In the genomic region with DNA sequence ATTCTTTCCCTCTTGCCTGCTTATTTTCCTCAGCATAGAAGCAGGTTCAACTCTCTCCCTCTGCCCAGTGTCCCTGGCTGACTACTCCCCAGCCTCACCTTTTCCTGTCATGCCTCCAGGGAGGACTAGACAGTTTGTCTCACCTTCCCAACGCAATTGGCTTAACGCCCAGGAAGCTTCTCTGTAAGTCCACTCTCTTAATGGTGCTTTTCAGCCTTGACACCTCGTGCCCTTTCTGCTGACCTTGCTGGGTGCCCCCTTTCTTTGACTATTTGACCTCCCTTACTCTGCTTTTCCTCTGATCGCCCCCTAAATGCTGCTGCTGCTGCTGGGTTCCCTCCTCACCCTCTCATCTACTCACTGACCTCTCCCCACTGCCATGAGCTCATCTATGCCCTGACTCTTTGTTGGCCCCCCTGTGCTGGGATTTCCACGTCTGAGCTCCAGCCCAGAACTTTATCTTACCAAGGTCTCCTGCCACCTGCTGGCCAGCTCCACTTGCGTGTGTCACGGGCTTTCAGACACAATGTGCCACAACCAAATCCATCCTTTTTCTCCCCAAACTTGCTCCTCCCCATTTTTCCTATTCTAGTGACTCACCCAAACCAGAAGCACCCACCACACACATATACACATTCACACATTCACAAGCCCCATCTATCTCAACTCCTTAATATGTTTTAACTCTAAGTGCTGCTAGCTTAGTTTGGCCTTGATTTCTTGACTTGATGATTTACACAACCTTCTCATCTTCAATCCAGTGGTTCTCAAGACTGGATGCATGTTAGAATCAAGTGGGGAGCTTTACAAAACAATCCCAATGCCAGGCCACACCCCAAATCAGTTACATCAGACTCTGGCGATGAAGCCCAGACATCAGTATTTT, we compare ENCODE assay signal across 8 cellular contexts. TPM values are rescaled to one million over a fixed set of nuclear protein-coding genes. Genes with fewer than 3 reads are reported as not detected.
DNase-seq lines count a peak whose midpoint lies in the region; ATAC-seq, FAIRE-seq and TF ChIP-seq lines count a peak whose summit lies in the region.

No MANE protein-coding gene starts in this region.

- in situ Hi-C loops in K562 (cut with MboI): loop anchor here (5.0 kb wide), 1 partner anchor 492 kb away; no protein-coding TSS in a partner anchor

- CTCF ChIA-PET in K562 (lab: Yijun Ruan, JAX; ENCODE audit: low intra/inter-chr PET ratio): interaction anchor here (0.6 to 1.1 kb wide), 5 partner anchors 16 to 501 kb away, joined by 4 to 9 read pairs (median 6); no protein-coding TSS in a partner anchor

- H3K36me3 ChIP-seq in K562 (ENCODE audit: control insufficient read depth, insufficient read depth, low read length): no peaks in the 10 kb centered on the region
- no peaks in the 10 kb centered on the region for H3K36me3 ChIP-seq in kidney epithelial cell (ENCODE audit: control insufficient read depth, insufficient read depth, low read length)

- ATAC-seq in K562: peak; percentile 86

- TF ChIP-seq POLR2A in K562 (conservative IDR thresholded peaks at IDR 0.05): no peak

- no peak for TF ChIP-seq EP300 in K562 (IDR thresholded peaks at IDR 0.05; ENCODE audit: low read length)

- H3K9me3 ChIP-seq in K562 (replicated peaks; ENCODE audit: control insufficient read depth, insufficient read depth, low read depth, low read length): no peaks in the 10 kb centered on the region

- DNase-seq in COR-L47 (lab: John Stamatoyannopoulos, UW) (peak; percentile 12), HT1080 (ENCODE audit: low read depth) (peak; percentile 70), T follicular helper cell (ENCODE audit: low read depth) (peak; percentile 17), K562 (ENCODE audit: extremely low read depth in 1 of 4, low spot score in 3 of 4) (peak; percentile 60 to 68 (median 64)), kidney epithelial cell (ENCODE audit: low read depth) (no peak), coronary artery (ENCODE audit: low spot score) (no peak), cerebellar nuclear complex (lab: John Stamatoyannopoulos, UW) (no peak)
- DNase-seq in stimulated activated CD4-positive, alpha-beta T cell treated with anti-CD3 and anti-CD28 coated beads, TNF-alpha, amount 100 ng/mL, for 4 hours (ENCODE audit: low read depth in 3 of 3): peak; percentile 9 to 21 (median 14)

- no peak overlapping the region for H2AFZ ChIP-seq in K562 (ENCODE audit: low read depth, low read length)

- H3K4me1 ChIP-seq in K562 (replicated peaks in 1 of 2; ENCODE audit: control insufficient read depth in 2 of 2, insufficient read depth in 2 of 2, low read length in 2 of 2): peaks cover 0 to 6% of the 10 kb centered on the region in 2 experiments; a peak in 2 of 5 replicates

- H3K27ac ChIP-seq in K562 (ENCODE audit: extremely low read depth, low read depth, low read length) (no peak overlapping the region), coronary artery (no peak overlapping the region)

- FAIRE-seq in K562 (lab: Jason Lieb, UNC): peak; percentile 87

- H3K4me2 ChIP-seq in K562 (ENCODE audit: insufficient read depth, low read length): no peak overlapping the region

- TF ChIP-seq CTCF in K562 (IDR thresholded peaks at IDR 0.05 in 2 of 3, conservative IDR thresholded peaks at IDR 0.05 in 1 of 3; ENCODE audit: insufficient read depth in 2 of 3, low read depth in 1 of 3, low read length in 3 of 3): peak; percentile 78 to 80 (median 78)
- peak; percentile 78 for TF ChIP-seq CTCF in kidney epithelial cell (IDR thresholded peaks at IDR 0.05; ENCODE audit: insufficient read depth, low read length, poor library complexity, severe bottlenecking)
- TF ChIP-seq CTCF in coronary artery (IDR thresholded peaks at IDR 0.05): no peak

- no peaks in the 10 kb centered on the region for H3K79me2 ChIP-seq in K562 (ENCODE audit: control insufficient read depth, insufficient read depth, low read length)

- H3K9me1 ChIP-seq in K562 (ENCODE audit: control insufficient read depth, insufficient read depth, low read length): no peaks in the 10 kb centered on the region

- no peak overlapping the region; a peak in 1 of 4 replicates for H3K9ac ChIP-seq in K562 (ENCODE audit: insufficient read depth in 1 of 2, low read depth in 2 of 2, low read length in 2 of 2)

- TF ChIP-seq RAD21 in K562 (CRISPR knock-in tag; conservative IDR thresholded peaks at IDR 0.05 in 1 of 2, IDR thresholded peaks at IDR 0.05 in 1 of 2): peak; percentile 40 to 66; a peak in 3 of 4 replicates

- intact Hi-C loops in K562 (cut with micrococcal nuclease): loop anchor here (1.0 kb wide), 1 partner anchor 500 kb away; no protein-coding TSS in a partner anchor

- no TSS peak for BruUV-seq in K562 (replicated peaks; lab: Mats Ljungman, UMichigan)

- WGBS in K562 (ENCODE audit: insufficient coverage, low coverage, missing lambda C conversion rate): 13% methylated on average over 8 of the region's 8 CpGs

- H3K4me3 ChIP-seq in K562: no peak overlapping the region
- no peak overlapping the region for H3K4me3 ChIP-seq in kidney epithelial cell (ENCODE audit: low read depth, low read length)
- H3K4me3 ChIP-seq in coronary artery: no peak overlapping the region

- POLR2A ChIA-PET in K562 (lab: Yijun Ruan, JAX): interaction anchor here (0.5 to 3.5 kb wide), 7 partner anchors 10 to 377 kb away, joined by 3 to 20 read pairs (median 4); partner anchors contain the start of gene CCNDBP1

- no peaks in the 10 kb centered on the region for H4K20me1 ChIP-seq in K562 (replicated peaks; ENCODE audit: control insufficient read depth, insufficient read depth, low read length)

- peaks cover 0 to 8% of the 10 kb centered on the region in 2 experiments; a peak in 1 of 5 replicates for H3K27me3 ChIP-seq in K562 (ENCODE audit: control insufficient read depth in 2 of 2, insufficient read depth in 2 of 2, low read length in 2 of 2)
- H3K27me3 ChIP-seq in kidney epithelial cell (ENCODE audit: control insufficient read depth, insufficient read depth, low read length): peaks cover 21% of the 10 kb centered on the region

TF ChIP-seq in K562, 482 proteins besides CTCF, POLR2A, EP300 and RAD21 (continues in another document):
- 0 out of 2 replicates have a peak, but pooled peaks have one; percentile 14 for TF ChIP-seq HLTF (IDR thresholded peaks at IDR 0.05)
- no peak for TF ChIP-seq CAMTA2 (CRISPR knock-in tag; conservative IDR thresholded peaks at IDR 0.05)
- 0 out of 2 replicates have a peak, but pooled peaks have one; percentile 21 for TF ChIP-seq CC2D1A (IDR thresholded peaks at IDR 0.05)
- TF ChIP-seq JUND (IDR thresholded peaks at IDR 0.05; ENCODE audit: borderline replicate concordance, low read depth, low read length): peak; percentile 28; the same call in 1 of the 2 replicates
- TF ChIP-seq JUND (tag; IDR thresholded peaks at IDR 0.05; ENCODE audit: borderline replicate concordance, low read depth, low read length): no peak; the same call in 2 of the 3 replicates

RNA-seq across cellular contexts. Expression of gene EPB42, which starts 16.6 kb away (rescaled TPM):
- total RNA-seq in HT1080 (2014; rRNA removed; shearing (Covaris generic)): not detected in 2 replicates
- polyA plus RNA-seq in HT1080 (2015; cell fraction: cytosol; rRNA removed): not detected in 2 replicates
- not detected in 2 replicates for polyA plus RNA-seq in HT1080 (2015; cell fraction: nucleus; rRNA removed)
- total RNA-seq in K562 (2011; cell fraction: chromatin; rRNA removed; ENCODE audit: low replicate concordance): 0.51 and 1.6 TPM in 2 replicates
- total RNA-seq in K562 (2011; cell fraction: nucleolus; rRNA removed): 1.5 and 1.7 TPM in 2 replicates
- 1.2 and 2.3 TPM in 2 replicates for total RNA-seq in K562 (2011; cell fraction: nucleoplasm; rRNA removed)
- 1.5 and 2.1 TPM in 2 replicates for total RNA-seq in K562 (2014; rRNA removed)
- 1.4 and 1.5 TPM in 2 replicates for total RNA-seq in K562 (2014; rRNA removed; fragmentation: Illumina TruSeq; extraction: Trizol)
- total RNA-seq in K562 (2015; rRNA removed; fragmentation: Illumina TruSeq; extraction: Trizol): 0.51 and 0.79 TPM in 2 replicates
- total RNA-seq in K562 (2021): 1.3 and 1.7 TPM in 2 replicates
- 0.59 and 0.89 TPM in 2 replicates for polyA plus RNA-seq in K562 (2011; rRNA removed)
- 0.89 and 0.96 TPM in 2 replicates for polyA plus RNA-seq in K562 (2011; cell fraction: cytosol; rRNA removed)
- polyA plus RNA-seq in K562 (2011; cell fraction: nucleus; rRNA removed): 0.66 and 0.70 TPM in 2 replicates
- 0.91 and 1.2 TPM in 2 replicates for polyA plus RNA-seq in K562 (2012)
- polyA plus RNA-seq in K562 (2014; fragmentation: Illumina TruSeq; extraction: Trizol): 1.5 and 2.3 TPM in 2 replicates
- polyA plus RNA-seq in K562 (2014; fragmentation: Nextera tagmentation; extraction: Ambion mirVana): under 1 TPM; 0.38 to 0.57 TPM
- polyA plus RNA-seq in K562 (2014; rRNA removed): 1.3 and 1.6 TPM in 2 replicates
- polyA minus RNA-seq in K562 (2011; rRNA and poly(A)+ RNA removed): 1.5 and 1.6 TPM in 2 replicates
- polyA minus RNA-seq in K562 (2011; cell fraction: cytosol; rRNA and poly(A)+ RNA removed): 0.67 and 1.9 TPM in 2 replicates
- 0.27 and 0.67 TPM in 2 replicates for polyA minus RNA-seq in K562 (2011; cell fraction: nucleus; rRNA and poly(A)+ RNA removed)
- not detected in 2 replicates for total RNA-seq in kidney epithelial cell

RNA-seq across cellular contexts. Expression of gene CCNDBP1, which starts 19.1 kb away (rescaled TPM):
- total RNA-seq in HT1080 (2014; rRNA removed; shearing (Covaris generic)): 41.6 and 42.7 TPM in 2 replicates
- polyA plus RNA-seq in HT1080 (2015; cell fraction: cytosol; rRNA removed): 48.5 and 49.6 TPM in 2 replicates
- 48.0 and 63.0 TPM in 2 replicates for polyA plus RNA-seq in HT1080 (2015; cell fraction: nucleus; rRNA removed)
- 56.2 and 80.6 TPM in 2 replicates for total RNA-seq in K562 (2011; cell fraction: chromatin; rRNA removed; ENCODE audit: low replicate concordance)
- 40.4 and 46.3 TPM in 2 replicates for total RNA-seq in K562 (2011; cell fraction: nucleolus; rRNA removed)
- 55.0 and 77.6 TPM in 2 replicates for total RNA-seq in K562 (2011; cell fraction: nucleoplasm; rRNA removed)
- 50.0 and 55.5 TPM in 2 replicates for total RNA-seq in K562 (2014; rRNA removed)
- 67.6 and 71.9 TPM in 2 replicates for total RNA-seq in K562 (2014; rRNA removed; fragmentation: Illumina TruSeq; extraction: Trizol)
- 47.9 and 49.5 TPM in 2 replicates for total RNA-seq in K562 (2015; rRNA removed; fragmentation: Illumina TruSeq; extraction: Trizol)
- total RNA-seq in K562 (2021): 47.9 and 49.1 TPM in 2 replicates
- polyA plus RNA-seq in K562 (2011; rRNA removed): 98.3 and 111 TPM in 2 replicates
- polyA plus RNA-seq in K562 (2011; cell fraction: cytosol; rRNA removed): 86.8 and 107 TPM in 2 replicates
- 58.5 and 72.4 TPM in 2 replicates for polyA plus RNA-seq in K562 (2011; cell fraction: nucleus; rRNA removed)
- 50.4 and 99.8 TPM in 2 replicates for polyA plus RNA-seq in K562 (2012)
- 57.7 and 59.9 TPM in 2 replicates for polyA plus RNA-seq in K562 (2014; fragmentation: Illumina TruSeq; extraction: Trizol)
- 10 to 100 TPM; 37.0 to 44.7 TPM for polyA plus RNA-seq in K562 (2014; fragmentation: Nextera tagmentation; extraction: Ambion mirVana)
- 65.4 and 72.0 TPM in 2 replicates for polyA plus RNA-seq in K562 (2014; rRNA removed)
- 61.5 and 64.1 TPM in 2 replicates for polyA minus RNA-seq in K562 (2011; rRNA and poly(A)+ RNA removed)
- polyA minus RNA-seq in K562 (2011; cell fraction: cytosol; rRNA and poly(A)+ RNA removed): 18.9 and 22.9 TPM in 2 replicates
- polyA minus RNA-seq in K562 (2011; cell fraction: nucleus; rRNA and poly(A)+ RNA removed): 33.1 and 51.0 TPM in 2 replicates
- total RNA-seq in kidney epithelial cell: 55.1 and 61.8 TPM in 2 replicates

Comparison
In these comparisons a context has a peak if more than half of its experiments do, and no peak if none do; other contexts are left out.
1. DNase-seq: peak in COR-L47 (single experiment), HT1080 (single experiment), T follicular helper cell (single experiment), K562 (4 of 4) and stimulated activated CD4-positive, alpha-beta T cell treated with anti-CD3 and anti-CD28 coated beads, TNF-alpha, amount 100 ng/mL, for 4 hours (3 of 3); none in kidney epithelial cell (single experiment), coronary artery (single experiment) and cerebellar nuclear complex (0 of 2).